ENCODE assay signal across 1 cellular context in the genomic region with DNA sequence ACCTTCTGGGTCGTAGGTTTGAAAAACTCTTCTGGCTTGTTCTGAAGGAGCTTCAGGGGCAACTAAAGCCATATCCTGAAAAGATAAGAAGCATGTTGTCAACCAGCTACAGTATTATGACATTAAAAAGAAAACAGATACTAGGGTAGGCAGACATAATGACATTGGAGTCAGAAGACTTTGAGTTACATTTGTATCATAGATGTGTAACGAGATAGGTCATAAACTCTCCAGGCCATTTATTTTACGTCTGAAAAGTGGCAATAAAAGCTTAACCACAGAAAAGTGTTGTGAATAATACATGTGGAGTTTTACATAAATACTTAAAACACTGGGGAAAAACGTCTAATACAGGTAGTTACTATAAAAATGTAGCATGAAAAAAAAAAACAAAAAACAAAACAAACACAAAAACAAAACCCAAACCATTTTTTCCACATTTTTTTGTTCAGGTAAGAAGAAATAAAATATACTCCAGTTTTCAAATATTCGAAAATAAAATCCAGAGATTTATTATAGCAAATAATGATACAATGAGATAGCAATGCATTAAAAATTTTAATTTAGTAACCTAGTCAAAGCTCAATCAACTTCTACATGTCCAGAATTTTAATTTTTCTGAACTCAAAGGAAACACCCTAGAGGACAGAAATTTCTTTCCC.
TF ChIP-seq lines count a peak whose summit lies in the region.

No MANE protein-coding gene starts in this region.

TF ChIP-seq in HEK293, 187 proteins besides CTCF, POLR2A, EP300 and RAD21 (continued from another document):
- TF ChIP-seq ZNF518A (tag by site-specific recombination; conservative IDR thresholded peaks at IDR 0.05; ENCODE audit: low read depth) = 0 out of 2 replicates have a peak, but pooled peaks have one; percentile 26
